In genomic region chr19:8525401-8525684, GRCh38 we compare ENCODE assay signal across 9 cellular contexts. TPM values are rescaled to one million over a fixed set of nuclear protein-coding genes. Genes with fewer than 3 reads are reported as not detected.
A peak's percentile ranks its signal among the peaks of the same experiment; 100 is the strongest.
DNase-seq lines count a peak whose midpoint lies in the region; ATAC-seq and TF ChIP-seq lines count a peak whose summit lies in the region.
"Had no signal": no experiment of that assay in that cellular context is flagged by ENCODE, and none has a peak within 500 bp of the region (broad histone marks: within the 10 kb centered on the region; RNA-seq: fewer than 3 reads in every experiment).

No MANE protein-coding gene starts in this region.

- peaks cover 11 to 18% (median 13%) of the 10 kb centered on the region in 3 donors for H3K4me1 Mint-ChIP-seq in CD8-positive, alpha-beta memory T cell
- peaks cover 10% of the 10 kb centered on the region for H3K4me1 Mint-ChIP-seq in progenitor cell of endocrine pancreas (ENCODE audit: low read depth)
- no peaks in the 10 kb centered on the region for H3K4me1 Mint-ChIP-seq in stimulated activated memory B cell treated with anti-CD40 and anti-IgM and Interleukin-4, amounts not matched to agents 10 μg/mL and 1 μg/mL and 100 μg/mL, for 72 hours
- peaks cover 4% of the 10 kb centered on the region for H3K4me1 Mint-ChIP-seq in T-helper 2 cell treated with Interferon-gamma antibody and Interleukin-4, amounts not matched to agents 5 μg/mL and 100 μg/mL, for 36 hours (ENCODE audit: low read depth)

- peaks cover 20 to 48% (median 25%) of the 10 kb centered on the region in 3 donors for H3K36me3 Mint-ChIP-seq in CD8-positive, alpha-beta memory T cell
- peaks cover 13% of the 10 kb centered on the region for H3K36me3 Mint-ChIP-seq in progenitor cell of endocrine pancreas (ENCODE audit: insufficient read depth)
- peaks cover 17% of the 10 kb centered on the region for H3K36me3 Mint-ChIP-seq in stimulated activated memory B cell treated with anti-CD40 and anti-IgM and Interleukin-4, amounts not matched to agents 10 μg/mL and 1 μg/mL and 100 μg/mL, for 72 hours
- peaks cover 53% of the 10 kb centered on the region for H3K36me3 Mint-ChIP-seq in T-helper 2 cell treated with Interferon-gamma antibody and Interleukin-4, amounts not matched to agents 5 μg/mL and 100 μg/mL, for 36 hours (ENCODE audit: low read depth)

- POLR2A ChIA-PET in CD8-positive, alpha-beta memory T cell (lab: Charles Lee), result interaction anchor here (1.0 kb wide), 1 partner anchor 11 kb away, joined by 3 read pairs; the partner anchor contains the start of gene ZNF414

- no peak overlapping the region for H3K4me3 Mint-ChIP-seq in CD8-positive, alpha-beta memory T cell
- no peak overlapping the region for H3K4me3 Mint-ChIP-seq in progenitor cell of endocrine pancreas (ENCODE audit: low read depth)
- H3K4me3 Mint-ChIP-seq in stimulated activated memory B cell treated with anti-CD40 and anti-IgM and Interleukin-4, amounts not matched to agents 10 μg/mL and 1 μg/mL and 100 μg/mL, for 72 hours, result no peak overlapping the region
- no peak overlapping the region for H3K4me3 Mint-ChIP-seq in T-helper 2 cell treated with Interferon-gamma antibody and Interleukin-4, amounts not matched to agents 5 μg/mL and 100 μg/mL, for 36 hours

- H3K9me3 Mint-ChIP-seq in CD8-positive, alpha-beta memory T cell, result no peaks in the 10 kb centered on the region
- H3K9me3 Mint-ChIP-seq in progenitor cell of endocrine pancreas (ENCODE audit: low read depth), result no peaks in the 10 kb centered on the region
- H3K9me3 Mint-ChIP-seq in stimulated activated memory B cell treated with anti-CD40 and anti-IgM and Interleukin-4, amounts not matched to agents 10 μg/mL and 1 μg/mL and 100 μg/mL, for 72 hours, result no peaks in the 10 kb centered on the region
- H3K9me3 Mint-ChIP-seq in T-helper 2 cell treated with Interferon-gamma antibody and Interleukin-4, amounts not matched to agents 5 μg/mL and 100 μg/mL, for 36 hours, result no peaks in the 10 kb centered on the region

- ATAC-seq in foreskin keratinocyte (no peak), GM19397 (IDR thresholded peaks at IDR 0.05; ENCODE audit: unreplicated experiment) (no peak), GM18909 (IDR thresholded peaks at IDR 0.05; ENCODE audit: poor library complexity, unreplicated experiment) (no peak)
- ATAC-seq in stimulated activated memory B cell treated with anti-CD40 and anti-IgM and Interleukin-4, amounts not matched to agents 10 μg/mL and 1 μg/mL and 100 μg/mL, for 72 hours, result no peak

- TF ChIP-seq CTCF in foreskin keratinocyte (conservative IDR thresholded peaks at IDR 0.05), result peak; percentile 26
- peak; percentile 62 for TF ChIP-seq CTCF in progenitor cell of endocrine pancreas (IDR thresholded peaks at IDR 0.05; ENCODE audit: unreplicated experiment)

- H3K4me3 ChIP-seq in CD8-positive, alpha-beta memory T cell (ENCODE audit: low read length), result no peak overlapping the region
- peak overlapping the region; percentile 31 for H3K4me3 ChIP-seq in SJSA1

- CTCF ChIA-PET in CD8-positive, alpha-beta memory T cell (lab: Charles Lee), result interaction anchor here (0.6 to 4.0 kb wide), 4 partner anchors 11 to 171 kb away, joined by 3 to 29 read pairs (median 3); no protein-coding TSS in a partner anchor

- no peaks in the 10 kb centered on the region for H3K4me1 ChIP-seq in CD8-positive, alpha-beta memory T cell (ENCODE audit: insufficient read depth, low read length)
- H3K4me1 ChIP-seq in SJSA1 (replicated peaks), result peaks cover 12% of the 10 kb centered on the region
- H3K4me1 ChIP-seq in foreskin keratinocyte, result no peaks in the 10 kb centered on the region

- H3K27me3 ChIP-seq in CD8-positive, alpha-beta memory T cell (ENCODE audit: insufficient read depth, low read length, poor library complexity, severe bottlenecking), result no peaks in the 10 kb centered on the region
- no peaks in the 10 kb centered on the region for H3K27me3 ChIP-seq in SJSA1 (replicated peaks)
- no peaks in the 10 kb centered on the region for H3K27me3 ChIP-seq in foreskin keratinocyte

- no peak for DNase-seq in CD8-positive, alpha-beta memory T cell
- no peak for DNase-seq in SJSA1 (ENCODE audit: low read depth in 1 of 2, low spot score in 2 of 2)
- no peak for DNase-seq in foreskin keratinocyte
- no peak for DNase-seq in progenitor cell of endocrine pancreas (ENCODE audit: low spot score, unreplicated experiment)
- no peak for DNase-seq in T-helper 2 cell treated with Interferon-gamma antibody and Interleukin-4, amounts not matched to agents 5 μg/mL and 100 μg/mL, for 36 hours (ENCODE audit: low spot score)
- DNase-seq: stimulated activated CD4-positive, alpha-beta T cell treated with anti-CD3 and anti-CD28 coated beads, Interleukin-4, amount 100 ng/mL, for 1 hour had no signal

- no peaks in the 10 kb centered on the region for H3K9me3 ChIP-seq in CD8-positive, alpha-beta memory T cell (ENCODE audit: low read length)
- no peaks in the 10 kb centered on the region for H3K9me3 ChIP-seq in SJSA1 (replicated peaks)

- no peak overlapping the region for H3K27ac Mint-ChIP-seq in CD8-positive, alpha-beta memory T cell
- no peak overlapping the region for H3K27ac Mint-ChIP-seq in progenitor cell of endocrine pancreas
- no peak overlapping the region for H3K27ac Mint-ChIP-seq in stimulated activated memory B cell treated with anti-CD40 and anti-IgM and Interleukin-4, amounts not matched to agents 10 μg/mL and 1 μg/mL and 100 μg/mL, for 72 hours
- H3K27ac Mint-ChIP-seq in T-helper 2 cell treated with Interferon-gamma antibody and Interleukin-4, amounts not matched to agents 5 μg/mL and 100 μg/mL, for 36 hours, result no peak overlapping the region

- peak overlapping the region; percentile 45 for H3K27ac ChIP-seq in CD8-positive, alpha-beta memory T cell (ENCODE audit: low read depth, low read length)
- peak overlapping the region; percentile 48; the same call in 1 of the 2 replicates for H3K27ac ChIP-seq in SJSA1
- no peak overlapping the region for H3K27ac ChIP-seq in foreskin keratinocyte

- peaks cover 41% of the 10 kb centered on the region for H3K36me3 ChIP-seq in CD8-positive, alpha-beta memory T cell (ENCODE audit: insufficient read depth, low read length)
- no peaks in the 10 kb centered on the region for H3K36me3 ChIP-seq in SJSA1

- H3K27me3 Mint-ChIP-seq in CD8-positive, alpha-beta memory T cell, result peaks cover 0 to 3% of the 10 kb centered on the region in 2 donors
- no peaks in the 10 kb centered on the region for H3K27me3 Mint-ChIP-seq in progenitor cell of endocrine pancreas
- H3K27me3 Mint-ChIP-seq in stimulated activated memory B cell treated with anti-CD40 and anti-IgM and Interleukin-4, amounts not matched to agents 10 μg/mL and 1 μg/mL and 100 μg/mL, for 72 hours, result no peaks in the 10 kb centered on the region
- H3K27me3 Mint-ChIP-seq in T-helper 2 cell treated with Interferon-gamma antibody and Interleukin-4, amounts not matched to agents 5 μg/mL and 100 μg/mL, for 36 hours (ENCODE audit: low read depth), result no peaks in the 10 kb centered on the region

RNA-seq across cellular contexts. Expression of gene ZNF414, which starts 11.4 kb away (rescaled TPM):
- 10 to 100 TPM; 25.7 to 26.0 TPM for total RNA-seq in CD8-positive, alpha-beta memory T cell
- polyA plus RNA-seq in CD8-positive, alpha-beta memory T cell, result 18.0 TPM
- total RNA-seq in SJSA1 (2014; rRNA removed; shearing (Covaris generic)), result 0.25 and 5.4 TPM in 2 replicates
- total RNA-seq in foreskin keratinocyte (5.7 and 6.0 TPM in 2 replicates), progenitor cell of endocrine pancreas (31.5 and 37.7 TPM in 2 replicates)
- polyA plus RNA-seq in foreskin keratinocyte, result 14.0 and 15.7 TPM in 2 replicates

RNA-seq across cellular contexts. Expression of gene PRAM1, which starts 22.9 kb away (rescaled TPM):
- under 1 TPM; 0.55 to 0.64 TPM for total RNA-seq in CD8-positive, alpha-beta memory T cell
- polyA plus RNA-seq in CD8-positive, alpha-beta memory T cell, result 0.39 TPM
- not detected in 2 replicates for total RNA-seq in SJSA1 (2014; rRNA removed; shearing (Covaris generic))
- total RNA-seq in foreskin keratinocyte (not detected in 2 replicates), progenitor cell of endocrine pancreas (0.89 and 1.3 TPM in 2 replicates)
- polyA plus RNA-seq in foreskin keratinocyte, result not detected in 2 replicates

RNA-seq across cellular contexts. Expression of gene MYO1F, which starts 51.9 kb away (rescaled TPM):
- 10 to 100 TPM; 68.0 to 81.3 TPM for total RNA-seq in CD8-positive, alpha-beta memory T cell
- 161 TPM for polyA plus RNA-seq in CD8-positive, alpha-beta memory T cell
- 0.37 and 0.94 TPM in 2 replicates for total RNA-seq in SJSA1 (2014; rRNA removed; shearing (Covaris generic))
- total RNA-seq in foreskin keratinocyte, result 0.07 and 0.11 TPM in 2 replicates
- polyA plus RNA-seq in foreskin keratinocyte, result 0.10 and 0.17 TPM in 2 replicates
- total RNA-seq in progenitor cell of endocrine pancreas, result 0.16 and 0.55 TPM in 2 replicates

Comparison
In these comparisons a context has a peak if more than half of its experiments do, and no peak if none do; other contexts are left out.
1. RNA of gene MYO1F, which starts 51.9 kb away (total RNA-seq): 68.0 to 81.3 TPM in CD8-positive, alpha-beta memory T cell; 0.16 to 0.55 TPM in progenitor cell of endocrine pancreas, 0.37 to 0.94 TPM in SJSA1 and 0.07 to 0.11 TPM in foreskin keratinocyte; every median in the first group is over 10 times any median in the second.